Comparison of ENCODE assay signal across 8 cellular contexts in the genomic region with DNA sequence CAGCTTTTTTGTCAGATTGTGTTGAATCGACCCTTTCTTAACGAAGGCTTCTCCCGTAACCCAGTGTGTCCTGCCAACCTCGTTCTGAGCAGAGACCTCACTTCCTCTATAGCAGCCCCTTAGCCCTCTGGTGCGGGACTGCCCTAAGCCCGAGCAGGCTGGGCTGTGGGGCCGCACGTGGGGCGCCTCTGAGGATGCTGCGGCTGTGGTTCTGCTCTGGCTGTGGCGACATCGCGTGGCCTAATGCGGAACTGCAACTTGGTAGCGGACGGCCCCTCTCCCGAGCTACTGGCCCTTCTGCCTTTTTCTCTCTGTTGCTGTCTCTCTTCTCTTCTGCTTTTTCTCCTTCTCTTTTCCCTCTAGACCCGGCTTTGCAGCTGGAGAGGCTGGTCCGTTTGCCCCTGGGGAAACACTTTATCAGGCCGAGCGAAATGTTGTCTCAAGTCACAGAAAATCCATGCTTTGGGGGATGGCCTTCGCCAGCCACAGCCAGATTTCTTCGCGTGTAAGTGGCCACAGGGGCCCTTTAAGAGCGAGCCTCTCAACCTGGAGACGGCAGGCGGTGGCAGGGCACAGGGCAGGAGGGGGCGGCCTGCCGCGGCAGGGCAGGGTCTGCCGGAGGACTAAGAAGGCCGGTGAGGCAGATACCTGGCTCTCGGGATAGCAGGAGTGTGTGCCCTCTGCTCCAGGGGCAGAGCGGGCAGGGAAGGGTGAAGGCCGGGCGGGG. TPM values are rescaled to one million over a fixed set of nuclear protein-coding genes. Genes with fewer than 3 reads are reported as not detected.
DNase-seq lines count a peak whose midpoint lies in the region; ATAC-seq, FAIRE-seq and TF ChIP-seq lines count a peak whose summit lies in the region.

No MANE protein-coding gene starts in this region.

- no peak for TF ChIP-seq EP300 in sigmoid colon (IDR thresholded peaks at IDR 0.05)

- POLR2A ChIA-PET in AG04449 (lab: Yijun Ruan, JAX), result interaction anchor here (0.6 kb wide), 2 partner anchors 48 to 68 kb away, joined by 3 to 4 read pairs; no protein-coding TSS in a partner anchor

- CTCF ChIA-PET in AG04449 (lab: Yijun Ruan, JAX), result interaction anchor here (0.6 to 7.5 kb wide), 50 partner anchors 10 to 363 kb away, joined by 3 to 93 read pairs (median 4); partner anchors contain the start of gene KIF23

- peak; percentile 56 for FAIRE-seq in GM18507 (lab: Jason Lieb, UNC)

- WGBS in sigmoid colon, 2 donors, result 37 to 42% methylated on average over 36 of the region's 36 CpGs

- intact Hi-C loops in ascending aorta (cut with DNase I) (loop anchor here (1.0 kb wide), 1 partner anchor 335 kb away; no protein-coding TSS in a partner anchor), sigmoid colon (cut with DNase I) (loop anchor here (1.0 to 10.0 kb wide), 2 partner anchors 230 to 335 kb away; partner anchors contain the start of gene GLCE)

- H3K4me3 ChIP-seq in AG04449 (ENCODE audit: low read depth, low read length), result no peak overlapping the region
- peak overlapping the region; percentile 19 to 46 for H3K4me3 ChIP-seq in ascending aorta
- H3K4me3 ChIP-seq in sigmoid colon, result no peak overlapping the region

- H3K27ac ChIP-seq in ascending aorta, result no peak overlapping the region
- H3K27ac ChIP-seq in sigmoid colon, result no peak overlapping the region

- DNase-seq in AG04449 (ENCODE audit: low read depth, low spot score) (no peak), GM18507 (ENCODE audit: extremely low spot score, insufficient read length, low read depth) (peak; percentile 78), M059J (ENCODE audit: low read depth) (peak; percentile 54), T-helper 9 cell (peak; percentile 84), ascending aorta (ENCODE audit: low spot score in 2 of 2) (peak in 1 of 2 donors; percentile 85), hepatic stellate cell (ENCODE audit: low spot score) (peak; percentile 82), sigmoid colon (peak; percentile 87)

- no peaks in the 10 kb centered on the region for H3K9me3 ChIP-seq in ascending aorta
- H3K9me3 ChIP-seq in sigmoid colon, result no peaks in the 10 kb centered on the region

- H3K36me3 ChIP-seq in ascending aorta, result no peaks in the 10 kb centered on the region
- H3K36me3 ChIP-seq in sigmoid colon, result no peaks in the 10 kb centered on the region

- ATAC-seq in GM19324 (IDR thresholded peaks at IDR 0.05; ENCODE audit: low FRiP score, unreplicated experiment), result no peak

- H3K4me1 ChIP-seq in ascending aorta (peaks cover 0 to 7% of the 10 kb centered on the region in 2 donors), sigmoid colon (peaks cover 0 to 7% (median 5%) of the 10 kb centered on the region in 4 donors)

- TF ChIP-seq POLR2A in sigmoid colon (IDR thresholded peaks at IDR 0.05), result no peak

- peak; percentile 99 for TF ChIP-seq CTCF in AG04449 (IDR thresholded peaks at IDR 0.05; ENCODE audit: insufficient read depth, low read length, missing control alignments)
- TF ChIP-seq CTCF in ascending aorta (IDR thresholded peaks at IDR 0.05), result peak; percentile 78 to 99 (median 98)
- peak; percentile 60 to 94 (median 84) for TF ChIP-seq CTCF in sigmoid colon (IDR thresholded peaks at IDR 0.05)

- H3K27me3 ChIP-seq in ascending aorta (no peaks in the 10 kb centered on the region), sigmoid colon (no peaks in the 10 kb centered on the region)

RNA-seq across cellular contexts. Expression of gene KIF23, which starts 19.4 kb away (rescaled TPM):
- 73.1 and 102 TPM in 2 replicates for total RNA-seq in M059J (2014; rRNA removed; shearing (Covaris generic))
- total RNA-seq in ascending aorta, result 1.8 TPM
- total RNA-seq in sigmoid colon, result 1 to 10 TPM in 3 of 4 donors, under 1 TPM in 1; 0.16 to 3.9 (median 2.3) TPM
- polyA plus RNA-seq in sigmoid colon, result 10 to 100 TPM in 1 of 3 donors, 1 to 10 TPM in 2; 1.8 to 10.8 (median 2.1) TPM

RNA-seq across cellular contexts. Expression of gene RPLP1, which starts 57.9 kb away (rescaled TPM):
- total RNA-seq in M059J (2014; rRNA removed; shearing (Covaris generic)), result 39.1 and 86.1 TPM in 2 replicates
- total RNA-seq in ascending aorta, result 379 TPM
- total RNA-seq in sigmoid colon, result 1,000 to 10,000 TPM; 1,053 to 1,114 (median 1,095) TPM
- polyA plus RNA-seq in sigmoid colon, result 1,000 to 10,000 TPM; 1,446 to 2,471 (median 2,101) TPM

Comparison
In these comparisons a context has a peak if more than half of its experiments do, and no peak if none do; other contexts are left out.
1. H3K4me3 ChIP-seq: peak in ascending aorta (2 of 2); none in AG04449 (single experiment) and sigmoid colon (0 of 4).
2. RNA of gene KIF23, which starts 19.4 kb away (total RNA-seq): 73.1 to 102 TPM in M059J; 0.16 to 3.9 TPM in sigmoid colon and 1.8 TPM in ascending aorta (single experiment); every median in the first group is over 10 times any median in the second.
3. Peak in every context shown above with its lines, with median percentiles within 50 percentile points of each other: CTCF ChIP-seq.